In the genomic region with DNA sequence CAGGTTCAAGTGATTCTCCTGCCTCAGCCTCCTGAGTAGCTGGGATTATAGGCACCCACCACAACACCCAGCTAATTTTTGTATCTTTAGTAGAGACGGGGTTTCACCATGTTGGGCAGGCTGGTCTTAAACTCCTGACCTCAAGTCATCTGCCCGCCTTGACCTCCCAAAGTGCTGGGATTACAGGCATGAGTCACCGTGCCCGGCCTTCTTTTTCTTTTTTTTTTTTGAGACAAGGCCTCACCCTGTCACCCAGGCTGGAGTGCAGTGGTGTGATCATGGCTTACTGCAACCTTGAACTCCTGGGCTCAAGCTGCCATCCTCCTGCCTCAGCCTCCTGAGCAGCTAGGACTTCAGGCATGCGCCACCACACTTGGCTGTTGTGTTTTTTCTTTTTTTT, we compare ENCODE assay signal across 5 cellular contexts. TPM values are rescaled to one million over a fixed set of nuclear protein-coding genes. Genes with fewer than 3 reads are reported as not detected.
"Had no signal": no experiment of that assay in that cellular context is flagged by ENCODE, and none has a peak within 500 bp of the region (broad histone marks: within the 10 kb centered on the region; RNA-seq: fewer than 3 reads in every experiment).

No MANE protein-coding gene starts in this region.

RNA-seq across cellular contexts. Expression of gene OVOL1, which starts 19.1 kb away (rescaled TPM):
- total RNA-seq: left cardiac atrium, omental fat pad, right cardiac atrium, sciatic nerve had no signal
- polyA plus RNA-seq: liver, right cardiac atrium had no signal
